In the genomic region with DNA sequence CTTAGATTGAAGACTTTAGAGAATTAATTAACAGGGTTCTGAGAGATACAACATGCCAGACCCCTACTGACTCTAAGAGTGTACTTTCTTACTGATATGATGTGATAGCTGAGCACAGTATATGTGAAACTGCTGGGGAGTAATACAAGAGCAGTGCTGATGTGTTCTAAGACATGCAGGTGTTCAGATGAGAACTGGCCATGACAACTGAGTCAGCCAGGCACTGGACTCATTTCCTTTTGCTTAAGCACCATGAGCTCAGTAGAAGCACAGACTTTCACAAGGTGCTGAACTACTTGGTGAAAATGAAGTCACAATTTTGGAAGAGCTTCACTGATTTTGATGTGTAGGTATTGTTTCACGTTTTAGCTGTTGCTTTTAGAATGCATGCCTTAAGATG, we compare ENCODE assay signal across 2 cellular contexts.
A peak's percentile ranks its signal among the peaks of the same experiment; 100 is the strongest.
TF ChIP-seq lines count a peak whose summit lies in the region.

No MANE protein-coding gene starts in this region.

TF ChIP-seq in HEK293, 187 proteins besides CTCF, POLR2A, EP300 and RAD21:
- TF ChIP-seq PRDM1 (tag by site-specific recombination; IDR thresholded peaks at IDR 0.05) (0 out of 2 replicates have a peak, but pooled peaks have one; percentile 19), ZFP69B (tag by site-specific recombination; IDR thresholded peaks at IDR 0.05) (no peak)

TF ChIP-seq in IMR-90, 13 proteins besides CTCF, POLR2A, EP300 and RAD21 (continued from another document):
- no peak for TF ChIP-seq RFX5 (IDR thresholded peaks at IDR 0.05; ENCODE audit: low read depth, low read length)
- TF ChIP-seq CEBPB (IDR thresholded peaks at IDR 0.05; ENCODE audit: low read depth, low read length) = no peak
- no peak for TF ChIP-seq ELK1 (IDR thresholded peaks at IDR 0.05; ENCODE audit: borderline replicate concordance, low read depth, low read length)
- TF ChIP-seq FOS (IDR thresholded peaks at IDR 0.05; ENCODE audit: low read depth, low read length) = no peak
